ENCODE assay signal across 9 cellular contexts in genomic region chr1:247008406-247008799, GRCh38. TPM values are rescaled to one million over a fixed set of nuclear protein-coding genes. Genes with fewer than 3 reads are reported as not detected.
DNase-seq lines count a peak whose midpoint lies in the region; ATAC-seq, FAIRE-seq and TF ChIP-seq lines count a peak whose summit lies in the region.
"Had no signal": no experiment of that assay in that cellular context is flagged by ENCODE, and none has a peak within 500 bp of the region (broad histone marks: within the 10 kb centered on the region; RNA-seq: fewer than 3 reads in every experiment).

No MANE protein-coding gene starts in this region.

- no peak for DNase-seq in Jurkat, Clone E6-1 (ENCODE audit: low read depth, low spot score)
- DNase-seq in bronchial epithelial cell (ENCODE audit: low read depth) (no peak), natural killer cell (no peak), NCI-H1105 treated with DMSO at 0.1 percent for 48 hours (lab: John Stamatoyannopoulos, UW) (no peak), SKM-1 (lab: John Stamatoyannopoulos, UW; ENCODE audit: unreplicated experiment) (no peak)

- H3K4me3 ChIP-seq in BLaER1 treated with 17β-estradiol and CSF1 and Interleukin-3, amounts not matched to agents 10 nM and 100 nM: peak overlapping the region; percentile 71 to 96 (median 84)
- peak overlapping the region; percentile 85 for H3K4me3 ChIP-seq in Jurkat, Clone E6-1 (ENCODE audit: low read length)
- peak overlapping the region; percentile 73 for H3K4me3 ChIP-seq in bronchial epithelial cell (ENCODE audit: low read depth, low read length)

- peaks cover 6 to 37% (median 31%) of the 10 kb centered on the region in 11 experiments for H3K36me3 ChIP-seq in BLaER1 treated with 17β-estradiol and CSF1 and Interleukin-3, amounts not matched to agents 10 nM and 100 nM
- H3K36me3 ChIP-seq in bronchial epithelial cell (ENCODE audit: control insufficient read depth, insufficient read depth, low read length): no peaks in the 10 kb centered on the region

- ATAC-seq in natural killer cell (no peak), HG02973 (IDR thresholded peaks at IDR 0.05; ENCODE audit: unreplicated experiment) (no peak), HG02884 (IDR thresholded peaks at IDR 0.05; ENCODE audit: unreplicated experiment) (no peak)

- no peak overlapping the region for H3K27ac ChIP-seq in BLaER1 treated with 17β-estradiol and CSF1 and Interleukin-3, amounts not matched to agents 10 nM and 100 nM
- H3K27ac ChIP-seq: skin epidermis had no signal

- no peaks in the 10 kb centered on the region for H3K27me3 ChIP-seq in BLaER1 treated with 17β-estradiol and CSF1 and Interleukin-3, amounts not matched to agents 10 nM and 100 nM
- no peaks in the 10 kb centered on the region for H3K27me3 ChIP-seq in bronchial epithelial cell (ENCODE audit: control insufficient read depth, insufficient read depth, low read length)

- peak overlapping the region; percentile 96 for H3K4me3 Mint-ChIP-seq in natural killer cell

- H3K4me1 Mint-ChIP-seq in natural killer cell: peaks cover 9 to 13% of the 10 kb centered on the region in 2 donors

- H3K9ac ChIP-seq in BLaER1 treated with 17β-estradiol and CSF1 and Interleukin-3, amounts not matched to agents 10 nM and 100 nM: peak overlapping the region in 3 of 11 experiments; percentile 89 to 92 (median 91); a peak in 2 of 22 replicates

- intact Hi-C loops in natural killer cell (cut with micrococcal nuclease): no loop called here

- peaks cover 80 to 90% (median 88%) of the 10 kb centered on the region in 11 experiments for H3K9me3 ChIP-seq in BLaER1 treated with 17β-estradiol and CSF1 and Interleukin-3, amounts not matched to agents 10 nM and 100 nM (replicated peaks in 1 of 11)

- H3K36me3 Mint-ChIP-seq in natural killer cell: peaks cover 10% of the 10 kb centered on the region

- H3K9me3 Mint-ChIP-seq in natural killer cell: peaks cover 0 to 9% of the 10 kb centered on the region in 2 donors

- H3K27ac Mint-ChIP-seq in natural killer cell: peak overlapping the region in 1 of 2 donors; percentile 26

- H3K27me3 Mint-ChIP-seq in natural killer cell (ENCODE audit: low read depth in 2 of 2): peaks cover 13 to 42% of the 10 kb centered on the region in 2 donors

- H4K20me1 ChIP-seq in BLaER1 treated with 17β-estradiol and CSF1 and Interleukin-3, amounts not matched to agents 10 nM and 100 nM: no peaks in the 10 kb centered on the region

- no peak for FAIRE-seq in bronchial epithelial cell (lab: Jason Lieb, UNC)

- H3K4me1 ChIP-seq in BLaER1 treated with 17β-estradiol and CSF1 and Interleukin-3, amounts not matched to agents 10 nM and 100 nM: peaks cover 0 to 10% (median 0%) of the 10 kb centered on the region in 10 experiments; a peak in 5 of 20 replicates

- no peak for TF ChIP-seq CTCF in bronchial epithelial cell (IDR thresholded peaks at IDR 0.05; ENCODE audit: insufficient read depth, low read length, severe bottlenecking)
- no peak for TF ChIP-seq CTCF in natural killer cell (IDR thresholded peaks at IDR 0.05)

- peak overlapping the region; percentile 66 to 94 (median 77); a peak in 19 of 22 replicates for H3K4me2 ChIP-seq in BLaER1 treated with 17β-estradiol and CSF1 and Interleukin-3, amounts not matched to agents 10 nM and 100 nM

RNA-seq across cellular contexts. Expression of gene ZNF695, which starts 0.5 kb away (rescaled TPM):
- polyA plus RNA-seq in Jurkat, Clone E6-1 (2012; ENCODE audit: insufficient read depth, insufficient read length): 17.4 TPM
- 0.53 and 0.90 TPM in 2 replicates for total RNA-seq in bronchial epithelial cell
- total RNA-seq in natural killer cell: under 1 TPM in 2 of 3 donors, not detected in 1; 0.10 to 0.57 TPM
